8 cellular contexts compared by ENCODE assay signal in the genomic region with DNA sequence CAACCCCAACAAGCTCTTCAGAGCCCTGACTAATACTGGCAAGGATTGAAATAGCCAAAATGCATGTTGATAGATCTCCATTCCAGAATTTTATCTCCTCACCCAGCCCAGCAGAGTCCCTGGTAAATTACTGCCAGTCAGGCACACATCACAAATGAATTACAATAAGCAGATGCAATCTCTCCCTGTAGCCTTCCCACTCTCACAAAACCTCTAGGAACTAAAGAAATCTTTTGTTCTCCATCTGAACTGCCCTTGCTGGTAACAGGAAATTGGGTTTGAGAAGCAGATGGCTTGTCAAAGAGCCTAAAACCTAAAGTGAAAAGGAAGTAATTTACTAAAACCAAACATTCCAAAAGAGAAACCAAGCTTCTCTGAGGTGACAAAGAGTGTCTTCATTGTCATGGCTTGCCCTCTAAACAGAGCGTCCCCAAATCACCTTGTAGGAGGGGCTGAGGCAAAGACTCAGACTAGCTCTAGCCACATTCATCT. TPM values are rescaled to one million over a fixed set of nuclear protein-coding genes. Genes with fewer than 3 reads are reported as not detected.
A peak's percentile ranks its signal among the peaks of the same experiment; 100 is the strongest.
DNase-seq lines count a peak whose midpoint lies in the region; ATAC-seq and TF ChIP-seq lines count a peak whose summit lies in the region.

No MANE protein-coding gene starts in this region.

- H3K9me3 ChIP-seq in DOHH2 (ENCODE audit: control insufficient read depth, insufficient read depth, low read length) (no peaks in the 10 kb centered on the region), SK-N-SH (no peaks in the 10 kb centered on the region), iPS-20b (ENCODE audit: insufficient read depth, low read depth, low read length) (no peaks in the 10 kb centered on the region)

- no peaks in the 10 kb centered on the region for H4K20me1 ChIP-seq in DOHH2 (ENCODE audit: control insufficient read depth, insufficient read depth, low read depth, low read length)
- H4K20me1 ChIP-seq in GM23338 (replicated peaks; ENCODE audit: insufficient read depth) = no peaks in the 10 kb centered on the region; the same call in 1 of the 2 replicates
- no peaks in the 10 kb centered on the region for H4K20me1 ChIP-seq in SK-N-SH (ENCODE audit: insufficient read depth)

- peak; percentile 70 for DNase-seq in GM23338 (ENCODE audit: low spot score)
- peak; percentile 55 for DNase-seq in SK-N-SH
- DNase-seq in stimulated activated naive CD4-positive, alpha-beta T cell treated with Interleukin-2 at 50 U/mL for 16 hours (lab: John Stamatoyannopoulos, UW) = no peak
- no peak for DNase-seq in hypothalamus (lab: John Stamatoyannopoulos, UW)
- DNase-seq in omental fat pad (ENCODE audit: low spot score) = no peak
- DNase-seq in foreskin fibroblast = no peak

- TF ChIP-seq CTCF in DOHH2 (IDR thresholded peaks at IDR 0.05; ENCODE audit: low read depth, low read length, poor library complexity, severe bottlenecking) (no peak), GM23338 (conservative IDR thresholded peaks at IDR 0.05; ENCODE audit: low read depth in 2 of 2) (no peak), SK-N-SH (IDR thresholded peaks at IDR 0.05) (no peak), omental fat pad (IDR thresholded peaks at IDR 0.05) (no peak), foreskin fibroblast (IDR thresholded peaks at IDR 0.05; ENCODE audit: low read depth, low read length) (no peak)

- H3K27me3 Mint-ChIP-seq in GM23338 (ENCODE audit: insufficient read depth, low read depth, poor library complexity) = peaks cover 3% of the 10 kb centered on the region

- TF ChIP-seq EP300 in SK-N-SH (IDR thresholded peaks at IDR 0.05; ENCODE audit: borderline replicate concordance in 1 of 2, low read depth in 1 of 2, low read length in 1 of 2) = peak in 1 of 2 experiments; percentile 87; a peak in 2 of 4 replicates

- 35% methylated on average over 1 of the region's 1 CpG for WGBS in SK-N-SH (ENCODE audit: low lambda C conversion rate)

- H3K4me3 ChIP-seq in DOHH2 (ENCODE audit: low read length) (no peak overlapping the region), GM23338 (peak overlapping the region; percentile 4; the same call in 1 of the 2 replicates), SK-N-SH (ENCODE audit: low read depth in 2 of 2, low read length in 1 of 2) (no peak overlapping the region), iPS-20b (ENCODE audit: low read length) (peak overlapping the region; percentile 6; the same call in 1 of the 2 replicates), foreskin fibroblast (ENCODE audit: low read depth in 1 of 2, low read length in 2 of 2) (no peak overlapping the region)

- H3K9ac ChIP-seq in SK-N-SH (no peak overlapping the region), iPS-20b (ENCODE audit: low read depth, low read length) (peak overlapping the region; percentile 33; the same call in 1 of the 2 replicates)

- H3K36me3 ChIP-seq in DOHH2 (ENCODE audit: control insufficient read depth, low read length) (no peaks in the 10 kb centered on the region), GM23338 (ENCODE audit: insufficient read depth) (no peaks in the 10 kb centered on the region), SK-N-SH (replicated peaks in 1 of 2; ENCODE audit: control insufficient read depth in 1 of 2, insufficient read depth in 2 of 2, low read length in 1 of 2) (no peaks in the 10 kb centered on the region), iPS-20b (ENCODE audit: insufficient read depth, low read depth, low read length) (no peaks in the 10 kb centered on the region)

- H3K9me2 ChIP-seq in DOHH2 (replicated peaks; ENCODE audit: control insufficient read depth, low read length) = no peaks in the 10 kb centered on the region
- H3K9me2 ChIP-seq in GM23338 (ENCODE audit: insufficient read depth) = no peaks in the 10 kb centered on the region
- H3K9me2 ChIP-seq in SK-N-SH = no peaks in the 10 kb centered on the region

- ATAC-seq in GM23338 = peak; percentile 78
- ATAC-seq in omental fat pad (ENCODE audit: low FRiP score) = no peak

- H2AFZ ChIP-seq in GM23338 (no peak overlapping the region), SK-N-SH (ENCODE audit: low read depth) (no peak overlapping the region)

- H3K4me2 ChIP-seq in DOHH2 (ENCODE audit: low read length) = peak overlapping the region; percentile 35
- H3K4me2 ChIP-seq in GM23338 = peak overlapping the region; percentile 42
- peak overlapping the region; percentile 46; the same call in 1 of the 2 replicates for H3K4me2 ChIP-seq in SK-N-SH

- peaks cover 8% of the 10 kb centered on the region; the same call in 2 of the 3 replicates for H3K36me3 Mint-ChIP-seq in GM23338 (ENCODE audit: low read depth)

- peaks cover 37% of the 10 kb centered on the region for H3K4me1 Mint-ChIP-seq in GM23338

- H3K27ac ChIP-seq in DOHH2 (ENCODE audit: low read depth, low read length) = no peak overlapping the region
- H3K27ac ChIP-seq in GM23338 (ENCODE audit: low read depth) = peak overlapping the region; percentile 88
- H3K27ac ChIP-seq in SK-N-SH (ENCODE audit: low read depth in 2 of 2, low read length in 1 of 2) = peak overlapping the region; percentile 72 to 84
- H3K27ac ChIP-seq in iPS-20b (ENCODE audit: low read length) = peak overlapping the region; percentile 6

- peak overlapping the region; percentile 91 for H3K27ac Mint-ChIP-seq in GM23338

- H3K27me3 ChIP-seq in DOHH2 (ENCODE audit: control insufficient read depth, low read length) (no peaks in the 10 kb centered on the region), GM23338 (ENCODE audit: insufficient read depth) (no peaks in the 10 kb centered on the region), SK-N-SH (ENCODE audit: insufficient read depth) (no peaks in the 10 kb centered on the region), iPS-20b (ENCODE audit: insufficient read depth, low read length) (no peaks in the 10 kb centered on the region)

- peak overlapping the region; percentile 8; the same call in 2 of the 3 replicates for H3K4me3 Mint-ChIP-seq in GM23338

- CTCF ChIA-PET in SK-N-SH (lab: Yijun Ruan, JAX) = interaction anchor here (0.6 to 2.0 kb wide), 5 partner anchors 12 to 692 kb away, joined by 3 to 6 read pairs (median 3); no protein-coding TSS in a partner anchor

- H3K79me2 ChIP-seq in DOHH2 (ENCODE audit: control insufficient read depth, low read length) (peaks cover 24% of the 10 kb centered on the region), GM23338 (replicated peaks; ENCODE audit: insufficient read depth) (peaks cover 28% of the 10 kb centered on the region), SK-N-SH (ENCODE audit: insufficient read depth) (peaks cover 4% of the 10 kb centered on the region; the same call in 1 of the 2 replicates)

- H3K4me1 ChIP-seq in DOHH2 (ENCODE audit: control insufficient read depth, low read length) (peaks cover 16% of the 10 kb centered on the region), GM23338 (ENCODE audit: insufficient read depth) (peaks cover 46% of the 10 kb centered on the region), SK-N-SH (ENCODE audit: control insufficient read depth in 1 of 2, insufficient read depth in 2 of 2, low read depth in 1 of 2, low read length in 1 of 2) (peaks cover 14 to 21% of the 10 kb centered on the region in 2 experiments; a peak in 3 of 4 replicates), iPS-20b (ENCODE audit: insufficient read depth, low read length) (peaks cover 35% of the 10 kb centered on the region)

- no peaks in the 10 kb centered on the region for H3K9me3 Mint-ChIP-seq in GM23338

- peak; percentile 34 for TF ChIP-seq RAD21 in SK-N-SH (IDR thresholded peaks at IDR 0.05; ENCODE audit: low read length)

- POLR2A ChIA-PET in SK-N-SH (lab: Yijun Ruan, JAX) = no interaction called here

- H3F3A ChIP-seq in DOHH2 (ENCODE audit: control insufficient read depth, insufficient read depth) = no peaks in the 10 kb centered on the region
- peaks cover 6% of the 10 kb centered on the region for H3F3A ChIP-seq in GM23338 (replicated peaks; ENCODE audit: low read depth)
- H3F3A ChIP-seq in SK-N-SH (replicated peaks; ENCODE audit: insufficient read depth) = peaks cover 7% of the 10 kb centered on the region

TF ChIP-seq in SK-N-SH, 30 proteins besides CTCF, POLR2A, EP300 and RAD21 (continues in another document):
- TF ChIP-seq RFX5 (IDR thresholded peaks at IDR 0.05; ENCODE audit: low read length) = no peak
- TF ChIP-seq RCOR1 (IDR thresholded peaks at IDR 0.05; ENCODE audit: low read length) = peak; percentile 76
- 0 out of 2 replicates have a peak, but pooled peaks have one; percentile 23 for TF ChIP-seq TEAD4 (IDR thresholded peaks at IDR 0.05; ENCODE audit: borderline replicate concordance, insufficient read depth)
- TF ChIP-seq POLR2AphosphoS5 (IDR thresholded peaks at IDR 0.05; ENCODE audit: low read depth, low read length) = no peak
- TF ChIP-seq MEF2A (IDR thresholded peaks at IDR 0.05; ENCODE audit: borderline replicate concordance, low read depth) = no peak
- TF ChIP-seq, protein P1, sequence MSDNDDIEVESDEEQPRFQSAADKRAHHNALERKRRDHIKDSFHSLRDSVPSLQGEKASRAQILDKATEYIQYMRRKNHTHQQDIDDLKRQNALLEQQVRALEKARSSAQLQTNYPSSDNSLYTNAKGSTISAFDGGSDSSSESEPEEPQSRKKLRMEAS (IDR thresholded peaks at IDR 0.05; ENCODE audit: low read depth) = no peak
- TF ChIP-seq RXRA (IDR thresholded peaks at IDR 0.05; ENCODE audit: borderline replicate concordance, low read depth) = no peak
- peak; percentile 23; the same call in 1 of the 2 replicates for TF ChIP-seq NFIC (IDR thresholded peaks at IDR 0.05; ENCODE audit: borderline replicate concordance)
- TF ChIP-seq TCF12 (IDR thresholded peaks at IDR 0.05) = peak; percentile 72
- TF ChIP-seq FOXJ3 (CRISPR knock-in tag; IDR thresholded peaks at IDR 0.05) = peak; percentile 16; the same call in 1 of the 2 replicates
- TF ChIP-seq MXI1 (IDR thresholded peaks at IDR 0.05; ENCODE audit: low read depth, low read length) = 0 out of 2 replicates have a peak, but pooled peaks have one; percentile 28
- peak; percentile 49 for TF ChIP-seq CHD2 (IDR thresholded peaks at IDR 0.05; ENCODE audit: low read length, partially characterized antibody)
- TF ChIP-seq, protein P2, sequence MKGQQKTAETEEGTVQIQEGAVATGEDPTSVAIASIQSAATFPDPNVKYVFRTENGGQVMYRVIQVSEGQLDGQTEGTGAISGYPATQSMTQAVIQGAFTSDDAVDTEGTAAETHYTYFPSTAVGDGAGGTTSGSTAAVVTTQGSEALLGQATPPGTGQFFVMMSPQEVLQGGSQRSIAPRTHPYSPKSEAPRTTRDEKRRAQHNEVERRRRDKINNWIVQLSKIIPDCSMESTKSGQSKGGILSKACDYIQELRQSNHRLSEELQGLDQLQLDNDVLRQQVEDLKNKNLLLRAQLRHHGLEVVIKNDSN (IDR thresholded peaks at IDR 0.05; ENCODE audit: borderline replicate concordance, low read depth) = no peak
- no peak for TF ChIP-seq NRF1 (IDR thresholded peaks at IDR 0.05; ENCODE audit: low read depth, low read length)
- TF ChIP-seq ELF1 (IDR thresholded peaks at IDR 0.05) = no peak

RNA-seq across cellular contexts. Expression of a gene that starts 59.5 kb away (rescaled TPM):
- 17.9 and 20.3 TPM in 2 replicates for total RNA-seq in GM23338 (2014; rRNA removed; shearing (Covaris generic))
- polyA plus RNA-seq in GM23338 (2016; fragmentation: Nextera tagmentation; extraction: Ambion mirVana) = 8.0 and 9.6 TPM in 2 replicates
- polyA plus RNA-seq in SK-N-SH (2012; rRNA removed) = 17.8 and 18.2 TPM in 2 replicates
- 9.7 and 12.9 TPM in 2 replicates for polyA plus RNA-seq in SK-N-SH (2012; cell fraction: cytosol; rRNA removed)
- 25.9 and 33.5 TPM in 2 replicates for polyA plus RNA-seq in SK-N-SH (2012; cell fraction: nucleus; rRNA removed)
- total RNA-seq in omental fat pad = 10 to 100 TPM; 13.9 to 30.9 (median 21.0) TPM

Comparison
In these comparisons a context has a peak if more than half of its experiments do, and no peak if none do; other contexts are left out.
1. H3K4me3 ChIP-seq: peak in GM23338 (single experiment) and iPS-20b (single experiment); none in DOHH2 (single experiment), SK-N-SH (0 of 2) and foreskin fibroblast (0 of 2).
2. DNase-seq: peak in GM23338 (single experiment) and SK-N-SH (single experiment); none in stimulated activated naive CD4-positive, alpha-beta T cell treated with Interleukin-2 at 50 U/mL for 16 hours (single experiment), hypothalamus (0 of 51), omental fat pad (single experiment) and foreskin fibroblast (0 of 2).
3. Peak in every context shown above with its lines, with median percentiles within 50 percentile points of each other: H3K4me2 ChIP-seq.